27 cellular contexts compared by ENCODE assay signal in the genomic region with DNA sequence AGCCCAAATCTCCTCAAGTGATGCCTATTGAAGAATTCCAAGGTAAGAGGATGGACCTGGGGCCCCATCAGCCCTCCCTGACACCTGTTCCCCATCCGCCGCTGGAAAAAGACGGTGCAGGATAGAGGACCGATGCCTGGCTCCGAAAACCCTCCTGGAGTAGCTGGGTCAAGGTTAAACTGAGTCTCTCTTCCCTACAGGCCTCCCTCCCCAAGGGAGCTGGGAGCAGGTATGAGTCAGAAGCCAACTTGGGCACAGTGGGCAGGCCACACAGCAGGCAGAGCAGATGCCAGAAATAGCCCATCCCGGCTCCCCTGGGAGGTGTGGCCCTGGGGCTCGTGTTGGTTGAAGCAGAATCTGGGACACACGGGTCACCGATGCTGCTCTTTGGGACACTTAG.
DNase-seq lines count a peak whose midpoint lies in the region; ATAC-seq, FAIRE-seq and TF ChIP-seq lines count a peak whose summit lies in the region.
"Had no signal": no experiment of that assay in that cellular context is flagged by ENCODE, and none has a peak within 500 bp of the region (broad histone marks: within the 10 kb centered on the region; RNA-seq: fewer than 3 reads in every experiment).

No MANE protein-coding gene starts in this region.

- H3K4me3 ChIP-seq in RWPE2 (ENCODE audit: severe bottlenecking) = no peak overlapping the region
- no peak overlapping the region for H3K4me3 ChIP-seq in neutrophil (ENCODE audit: low read depth in 1 of 2, low read length in 1 of 2)
- H3K4me3 ChIP-seq: HAP-1, K562, lung, vagina had no signal

- H3K36me3 ChIP-seq in RWPE2 (ENCODE audit: low read depth) (no peaks in the 10 kb centered on the region), neutrophil (peaks cover 4% of the 10 kb centered on the region)
- H3K36me3 ChIP-seq: HAP-1, vagina had no signal

- no peak for ATAC-seq in RWPE2 (ENCODE audit: low read depth)
- ATAC-seq: activated T-cell treated with anti-CD3 and anti-CD28 coated beads, Interleukin-2, amount 50 U/mL, for 72 hours; K562 had no signal

- TF ChIP-seq CTCF in RWPE2 (IDR thresholded peaks at IDR 0.05; ENCODE audit: poor library complexity, severe bottlenecking) (no peak), neutrophil (IDR thresholded peaks at IDR 0.05) (no peak)

- no peak for TF ChIP-seq POLR2A in H54 (IDR thresholded peaks at IDR 0.05; ENCODE audit: low read depth, low read length)

- peaks cover 2% of the 10 kb centered on the region for H3K27me3 ChIP-seq in RWPE2 (ENCODE audit: insufficient read depth, poor library complexity, severe bottlenecking)
- no peaks in the 10 kb centered on the region for H3K27me3 ChIP-seq in neutrophil
- H3K27me3 ChIP-seq: vagina had no signal

- H3K9me3 ChIP-seq in RWPE2 (ENCODE audit: severe bottlenecking) (no peaks in the 10 kb centered on the region), neutrophil (no peaks in the 10 kb centered on the region)
- H3K9me3 ChIP-seq: HAP-1, vagina had no signal

- H3K4me1 ChIP-seq in RWPE2 (ENCODE audit: insufficient read depth, poor library complexity, severe bottlenecking) = no peaks in the 10 kb centered on the region
- H3K4me1 ChIP-seq in neutrophil (ENCODE audit: control insufficient read depth in 1 of 2, insufficient read depth in 1 of 2, low read depth in 1 of 2, low read length in 1 of 2) = peaks cover 53 to 56% of the 10 kb centered on the region in 2 experiments

- H3K27ac ChIP-seq in RWPE2 (ENCODE audit: poor library complexity, severe bottlenecking) (no peak overlapping the region), neutrophil (peak overlapping the region; percentile 88)
- H3K27ac ChIP-seq: 22Rv1, vagina had no signal

- DNase-seq in DMS53 (lab: John Stamatoyannopoulos, UW) (peak; percentile 39), DMS53 treated with DMSO at 0.1 percent for 48 hours (lab: John Stamatoyannopoulos, UW; ENCODE audit: unreplicated experiment) (no peak), H54 (ENCODE audit: insufficient read length, low spot score) (peak; percentile 98), RWPE2 (ENCODE audit: low spot score) (peak; percentile 51), midbrain (lab: John Stamatoyannopoulos, UW) (no peak), NCI-H774 (lab: John Stamatoyannopoulos, UW) (no peak), NCI-H1694 treated with DMSO at 0.1 percent for 48 hours (lab: John Stamatoyannopoulos, UW) (no peak)
- DNase-seq: activated CD4-positive, alpha-beta T cell treated with anti-CD3 and anti-CD28 coated beads, Interleukin-2, amount 50 U/mL, for 4 hours; activated naive CD4-positive, alpha-beta T cell treated with Interleukin-2 at 50 U/mL for 16 hours; activated T-cell treated with anti-CD3 and anti-CD28 coated beads, Interleukin-2, amount 50 U/mL, for 72 hours; amniotic stem cell; DMS79 treated with DMSO at 0.1 percent for 48 hours; effector CD4-positive, alpha-beta T cell; islet precursor cell; MM.1S; NCI-H1417 treated with DMSO at 0.1 percent for 48 hours; NCI-H345; NCI-H748 treated with DMSO at 0.1 percent for 48 hours; stimulated activated naive CD4-positive, alpha-beta T cell treated with Interleukin-2 at 50 U/mL for 16 hours had no signal

- peak; percentile 89 for FAIRE-seq in H54 (lab: Jason Lieb, UNC)
- FAIRE-seq: GM19239, HTR-8/SVneo, K562 had no signal

Comparison
In these comparisons a context has a peak if more than half of its experiments do, and no peak if none do; other contexts are left out.
1. DNase-seq: peak in DMS53 (single experiment), H54 (single experiment) and RWPE2 (single experiment); none in DMS53 treated with DMSO at 0.1 percent for 48 hours (single experiment), midbrain (single experiment), NCI-H774 (single experiment) and NCI-H1694 treated with DMSO at 0.1 percent for 48 hours (single experiment).